26 cellular contexts compared by ENCODE assay signal in genomic region chr7:156158693-156159092, GRCh38.
"Had no signal": no experiment of that assay in that cellular context is flagged by ENCODE, and none has a peak within 500 bp of the region (broad histone marks: within the 10 kb centered on the region; RNA-seq: fewer than 3 reads in every experiment).

No MANE protein-coding gene starts in this region.

- H3K4me1 ChIP-seq: neural progenitor cell, pancreas, prostate gland, right lobe of liver, sigmoid colon, stomach, thyroid gland, tibial nerve, uterus had no signal

- H3K27ac Mint-ChIP-seq: naive B cell; natural killer cell; nephron; neural progenitor cell; stimulated activated effector memory CD8-positive, alpha-beta T cell treated with anti-CD3 and anti-CD28 coated beads, Interleukin-12 subunit alpha, Interleukin-12 subunit beta, amount 100 ng/mL, for 72 hours; stimulated activated naive B cell treated with anti-CD40 and anti-IgM and Interleukin-4, amounts not matched to agents 10 μg/mL and 1 μg/mL and 100 μg/mL, for 72 hours; stimulated activated naive CD8-positive, alpha-beta T cell treated with anti-CD3 and anti-CD28 coated beads, Interleukin-15, Interleukin-2, amounts not matched to agents 100 ng/mL and 50 ng/mL, for 24 hours had no signal

- H3K9me3 ChIP-seq: pancreas, prostate gland, right lobe of liver, sigmoid colon, stomach, thoracic aorta, thyroid gland, tibial nerve, uterus had no signal

- H3K36me3 Mint-ChIP-seq: naive B cell; natural killer cell; neural progenitor cell; stimulated activated naive B cell treated with anti-CD40 and anti-IgM and Interleukin-4, amounts not matched to agents 10 μg/mL and 1 μg/mL and 100 μg/mL, for 72 hours had no signal

- H3K9me3 Mint-ChIP-seq: natural killer cell; nephron; neural progenitor cell; stimulated activated effector memory CD8-positive, alpha-beta T cell treated with anti-CD3 and anti-CD28 coated beads, Interleukin-12 subunit alpha, Interleukin-12 subunit beta, amount 100 ng/mL, for 72 hours; stimulated activated naive CD8-positive, alpha-beta T cell treated with anti-CD3 and anti-CD28 coated beads, Interleukin-15, Interleukin-2, amounts not matched to agents 100 ng/mL and 50 ng/mL, for 24 hours had no signal

- H3K27ac ChIP-seq: neural progenitor cell, pancreas, prostate gland, right lobe of liver, sigmoid colon, stomach, thoracic aorta, thyroid gland, tibial nerve, uterus had no signal

- H3K36me3 ChIP-seq: neural progenitor cell, pancreas, prostate gland, right lobe of liver, sigmoid colon, stomach, thoracic aorta, thyroid gland, tibial nerve, uterus had no signal

- H3K27me3 ChIP-seq: neural progenitor cell, pancreas, right lobe of liver, thyroid gland, tibial nerve, uterus had no signal

- H3K4me3 Mint-ChIP-seq: naive B cell; natural killer cell; nephron; neural progenitor cell; stimulated activated effector memory CD8-positive, alpha-beta T cell treated with anti-CD3 and anti-CD28 coated beads, Interleukin-12 subunit alpha, Interleukin-12 subunit beta, amount 100 ng/mL, for 72 hours; stimulated activated naive B cell treated with anti-CD40 and anti-IgM and Interleukin-4, amounts not matched to agents 10 μg/mL and 1 μg/mL and 100 μg/mL, for 72 hours; stimulated activated naive CD8-positive, alpha-beta T cell treated with anti-CD3 and anti-CD28 coated beads, Interleukin-15, Interleukin-2, amounts not matched to agents 100 ng/mL and 50 ng/mL, for 24 hours had no signal

- ATAC-seq: natural killer cell; pancreas; right cardiac atrium; right lobe of liver; stimulated activated effector memory CD8-positive, alpha-beta T cell treated with anti-CD3 and anti-CD28 coated beads, Interleukin-12 subunit alpha, Interleukin-12 subunit beta, amount 100 ng/mL, for 72 hours; stimulated activated naive B cell treated with anti-CD40 and anti-IgM and Interleukin-4, amounts not matched to agents 10 μg/mL and 1 μg/mL and 100 μg/mL, for 72 hours had no signal

- H3K4me1 Mint-ChIP-seq: naive B cell; natural killer cell; nephron; stimulated activated effector memory CD8-positive, alpha-beta T cell treated with anti-CD3 and anti-CD28 coated beads, Interleukin-12 subunit alpha, Interleukin-12 subunit beta, amount 100 ng/mL, for 72 hours; stimulated activated naive B cell treated with anti-CD40 and anti-IgM and Interleukin-4, amounts not matched to agents 10 μg/mL and 1 μg/mL and 100 μg/mL, for 72 hours had no signal

- H3K4me3 ChIP-seq: neural progenitor cell, pancreas, prostate gland, right lobe of liver, sigmoid colon, stomach, thoracic aorta, thyroid gland, tibial nerve, uterus had no signal

- DNase-seq: naive B cell; natural killer cell; occipital lobe; pancreas; retina; right cardiac atrium; right lobe of liver; sigmoid colon; small intestine; stimulated activated CD4-positive, alpha-beta T cell treated with anti-CD3 and anti-CD28 coated beads, Interleukin-15, amount 100 ng/mL, for 24 hours; stimulated activated CD4-positive, alpha-beta T cell treated with anti-CD3 and anti-CD28 coated beads, Interleukin-2, amount 100 ng/mL, for 24 hours; stimulated activated CD4-positive, alpha-beta T cell treated with anti-CD3 and anti-CD28 coated beads, Interleukin-2, amount 100 ng/mL, for 48 hours; stimulated activated CD4-positive, alpha-beta T cell treated with anti-CD3 and anti-CD28 coated beads, Interleukin-4, amount 100 ng/mL, for 24 hours; stimulated activated naive B cell treated with anti-CD40 and anti-IgM and Interleukin-4, amounts not matched to agents 10 μg/mL and 1 μg/mL and 100 μg/mL, for 72 hours; stimulated activated naive CD4-positive, alpha-beta T cell treated with Interleukin-2 at 50 U/mL for 16 hours; stomach; thyroid gland; trophoblast cell; uterus had no signal
